Comparison of ENCODE assay signal across 8 cellular contexts in the genomic region with DNA sequence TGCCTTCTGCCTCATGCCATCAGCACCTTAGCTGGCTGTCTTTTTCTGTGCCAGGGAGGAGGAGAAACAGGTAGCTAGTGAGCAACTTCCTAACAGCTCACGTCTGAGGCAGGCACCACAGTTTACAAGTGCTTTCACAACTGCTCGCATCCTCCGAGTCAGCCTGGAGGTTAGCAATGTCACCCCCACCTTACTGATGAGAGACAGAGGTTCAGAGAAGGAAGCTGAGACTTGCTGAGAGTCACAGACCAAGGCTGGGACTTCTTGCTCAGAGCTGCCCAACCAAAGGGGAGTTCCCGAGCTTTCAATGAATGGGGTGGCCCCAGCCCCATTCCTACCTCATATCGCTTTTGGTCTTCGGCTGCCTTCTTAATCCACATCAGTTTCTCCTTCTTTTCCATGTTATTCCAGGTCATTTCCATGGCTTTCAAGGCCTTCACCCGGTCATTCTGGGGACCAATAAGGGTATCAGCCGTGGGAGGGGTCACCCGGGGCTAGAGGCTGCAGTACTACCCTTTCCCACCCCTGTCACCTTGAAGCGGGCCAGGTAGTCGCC.
A peak's percentile ranks its signal among the peaks of the same experiment; 100 is the strongest.
DNase-seq lines count a peak whose midpoint lies in the region; FAIRE-seq and TF ChIP-seq lines count a peak whose summit lies in the region.

No MANE protein-coding gene starts in this region.

- peak overlapping the region; percentile 35 for H3K4me2 ChIP-seq in parathyroid adenoma (ENCODE audit: low read length)

- POLR2A ChIA-PET in GM10248 (lab: Yijun Ruan, JAX), result interaction anchor here (0.5 to 1.4 kb wide), 6 partner anchors 9 to 135 kb away, joined by 3 to 5 read pairs (median 3); a partner anchor contains a TSS

- no peak overlapping the region for H3K27ac ChIP-seq in parathyroid adenoma

- H3K79me2 ChIP-seq in parathyroid adenoma, result peaks cover 14% of the 10 kb centered on the region

- peak; percentile 69 for FAIRE-seq in HTR-8/SVneo (lab: Jason Lieb, UNC)

- H3K4me3 ChIP-seq in parathyroid adenoma (ENCODE audit: low read depth, low read length), result no peak overlapping the region

- H3K9me3 Mint-ChIP-seq in activated naive CD8-positive, alpha-beta T cell (ENCODE audit: low read depth), result no peaks in the 10 kb centered on the region

- peaks cover 5% of the 10 kb centered on the region for H3K36me3 Mint-ChIP-seq in activated naive CD8-positive, alpha-beta T cell

- H3K4me1 Mint-ChIP-seq in activated naive CD8-positive, alpha-beta T cell (ENCODE audit: low read depth), result peaks cover 60% of the 10 kb centered on the region

- no peaks in the 10 kb centered on the region for H3K27me3 Mint-ChIP-seq in activated naive CD8-positive, alpha-beta T cell

- H3K9me3 ChIP-seq in parathyroid adenoma (ENCODE audit: control insufficient read depth, low read length), result no peaks in the 10 kb centered on the region

- CTCF ChIA-PET in GM10248 (lab: Yijun Ruan, JAX), result interaction anchor here (0.7 to 15.0 kb wide), 58 partner anchors 10 to 940 kb away, joined by 3 to 234 read pairs (median 5); a partner anchor contains a TSS

- peaks cover 8% of the 10 kb centered on the region for H3K4me1 ChIP-seq in parathyroid adenoma

- H3K9ac ChIP-seq in parathyroid adenoma, result no peak overlapping the region

- no peaks in the 10 kb centered on the region for H3K36me3 ChIP-seq in parathyroid adenoma (ENCODE audit: control insufficient read depth, insufficient read depth, low read length)

- no peaks in the 10 kb centered on the region for H3K27me3 ChIP-seq in parathyroid adenoma (ENCODE audit: control insufficient read depth, insufficient read depth, low read length)

- no peak for TF ChIP-seq CTCF in GM10248 (IDR thresholded peaks at IDR 0.05; ENCODE audit: control extremely low read depth, extremely low read depth, low read depth, missing control alignments)
- no peak for TF ChIP-seq CTCF in parathyroid adenoma (IDR thresholded peaks at IDR 0.05)

- H3K4me3 Mint-ChIP-seq in activated naive CD8-positive, alpha-beta T cell, result peak overlapping the region; percentile 74

- peak overlapping the region; percentile 82 for H3K27ac Mint-ChIP-seq in activated naive CD8-positive, alpha-beta T cell

- DNase-seq in GM10248 (ENCODE audit: extremely low spot score) (peak; percentile 52), HTR-8/SVneo (ENCODE audit: insufficient read length, low spot score) (no peak), germinal center (ENCODE audit: low spot score) (no peak), NCI-H1930 (lab: John Stamatoyannopoulos, UW) (no peak), GM03348 (ENCODE audit: low spot score) (no peak), SHP77 treated with DMSO at 0.1 percent for 48 hours (lab: John Stamatoyannopoulos, UW) (no peak)

- H2AFZ ChIP-seq in parathyroid adenoma, result peak overlapping the region; percentile 25
